In the genomic region with DNA sequence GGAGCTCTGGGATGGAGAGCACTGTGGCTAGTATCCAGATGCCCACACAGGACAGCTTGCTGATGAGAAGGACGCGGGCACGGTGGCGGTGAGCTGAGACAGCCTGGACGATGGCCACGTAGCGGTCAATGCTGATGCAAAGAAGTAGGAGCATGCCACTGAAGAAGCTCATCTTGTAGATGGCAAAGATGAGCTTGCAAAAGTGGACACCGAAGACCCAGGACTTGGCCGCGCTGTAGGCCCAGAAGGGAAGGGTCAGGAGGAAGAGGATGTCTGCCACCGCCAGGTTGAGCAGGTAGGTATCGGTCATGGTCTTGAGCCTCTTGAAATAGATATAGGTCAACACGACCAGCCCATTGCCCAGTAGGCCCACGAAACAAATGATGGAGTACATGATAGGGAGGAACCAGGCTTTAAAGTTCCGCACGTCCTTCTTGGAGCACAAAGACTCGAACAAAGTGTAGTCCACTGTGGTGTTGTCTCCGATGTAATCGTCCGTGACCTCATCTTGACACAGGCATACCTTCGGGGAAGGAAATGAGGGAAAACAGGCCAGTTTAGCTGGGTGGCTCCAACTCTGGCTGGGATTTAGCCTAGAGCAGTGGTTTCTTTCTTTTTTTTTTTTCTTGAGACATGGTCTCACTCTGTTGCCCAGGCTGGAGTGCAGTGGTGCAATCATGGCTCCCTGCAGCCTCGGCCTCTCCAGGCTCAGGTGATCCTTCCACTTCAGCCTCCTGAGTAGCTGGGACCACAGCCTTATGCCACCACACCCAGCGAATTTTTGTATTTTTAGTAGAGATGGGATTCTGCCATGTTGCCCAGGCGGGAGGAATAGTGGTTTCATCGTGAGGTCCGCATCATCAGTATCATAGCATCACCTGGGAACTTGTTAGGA, we compare ENCODE assay signal across 13 cellular contexts. TPM values are rescaled to one million over a fixed set of nuclear protein-coding genes. Genes with fewer than 3 reads are reported as not detected.
A peak's percentile ranks its signal among the peaks of the same experiment; 100 is the strongest.
DNase-seq lines count a peak whose midpoint lies in the region; ATAC-seq and TF ChIP-seq lines count a peak whose summit lies in the region.
"Had no signal": no experiment of that assay in that cellular context is flagged by ENCODE, and none has a peak within 500 bp of the region (broad histone marks: within the 10 kb centered on the region; RNA-seq: fewer than 3 reads in every experiment).

No MANE protein-coding gene starts in this region.

- H3K4me3 ChIP-seq in OCI-LY3 (ENCODE audit: low read length) (no peak overlapping the region), esophagus squamous epithelium (no peak overlapping the region)
- H3K4me3 ChIP-seq: body of pancreas had no signal

- H3K79me2 ChIP-seq in OCI-LY3 (ENCODE audit: low read length) = peaks cover 58% of the 10 kb centered on the region

- no peak for ATAC-seq in stimulated activated memory B cell treated with anti-CD40 and anti-IgM and Interleukin-4, amounts not matched to agents 10 μg/mL and 1 μg/mL and 100 μg/mL, for 72 hours
- ATAC-seq in GM18868 (IDR thresholded peaks at IDR 0.05; ENCODE audit: unreplicated experiment) = no peak
- no peak for ATAC-seq in GM19452 (IDR thresholded peaks at IDR 0.05; ENCODE audit: unreplicated experiment)
- ATAC-seq: body of pancreas, esophagus mucosa had no signal

- H3K4me3 Mint-ChIP-seq in stimulated activated memory B cell treated with anti-CD40 and anti-IgM and Interleukin-4, amounts not matched to agents 10 μg/mL and 1 μg/mL and 100 μg/mL, for 72 hours = peak overlapping the region; percentile 71

- no peak overlapping the region for H3K4me2 ChIP-seq in OCI-LY3 (ENCODE audit: low read length)

- H3K9me3 ChIP-seq in OCI-LY3 (ENCODE audit: insufficient read depth, low read length) (no peaks in the 10 kb centered on the region), esophagus squamous epithelium (no peaks in the 10 kb centered on the region)
- H3K9me3 ChIP-seq: body of pancreas had no signal

- TF ChIP-seq CTCF in OCI-LY3 (IDR thresholded peaks at IDR 0.05; ENCODE audit: low read depth, low read length) (no peak), esophagus squamous epithelium (IDR thresholded peaks at IDR 0.05) (no peak)

- H3K36me3 ChIP-seq in OCI-LY3 (replicated peaks; ENCODE audit: low read depth, low read length) (peaks cover 73% of the 10 kb centered on the region), esophagus squamous epithelium (no peaks in the 10 kb centered on the region)

- intact Hi-C loops in esophagus squamous epithelium (cut with DNase I) = loop anchor here (5.0 to 10.0 kb wide), 2 partner anchors 113 to 251 kb away; a partner anchor contains a TSS

- no peak overlapping the region for H3K9ac ChIP-seq in OCI-LY3 (ENCODE audit: low read length)

- H3K27me3 Mint-ChIP-seq in stimulated activated memory B cell treated with anti-CD40 and anti-IgM and Interleukin-4, amounts not matched to agents 10 μg/mL and 1 μg/mL and 100 μg/mL, for 72 hours = no peaks in the 10 kb centered on the region

- H3K4me1 ChIP-seq in OCI-LY3 (ENCODE audit: low read length) (peaks cover 88% of the 10 kb centered on the region), esophagus squamous epithelium (peaks cover 54 to 100% (median 76%) of the 10 kb centered on the region in 3 donors)

- H3K27ac ChIP-seq in OCI-LY3 (ENCODE audit: low read length) (peak overlapping the region; percentile 99; the same call in 1 of the 2 replicates), esophagus squamous epithelium (peak overlapping the region in 3 of 4 donors; percentile 84 to 93 (median 89))

- peaks cover 85% of the 10 kb centered on the region for H3K4me1 Mint-ChIP-seq in stimulated activated memory B cell treated with anti-CD40 and anti-IgM and Interleukin-4, amounts not matched to agents 10 μg/mL and 1 μg/mL and 100 μg/mL, for 72 hours

- no peak for TF ChIP-seq POLR2A in esophagus squamous epithelium (IDR thresholded peaks at IDR 0.05)

- WGBS in esophagus squamous epithelium, 2 donors = 88 to 89% methylated on average over 20 to 21 of the region's 26 CpGs

- H4K20me1 ChIP-seq in OCI-LY3 (ENCODE audit: insufficient read depth, low read length) = peaks cover 85% of the 10 kb centered on the region

- H2AFZ ChIP-seq in OCI-LY3 (ENCODE audit: low read depth, low read length) = no peak overlapping the region

- peak overlapping the region; percentile 89 for H3K27ac Mint-ChIP-seq in stimulated activated memory B cell treated with anti-CD40 and anti-IgM and Interleukin-4, amounts not matched to agents 10 μg/mL and 1 μg/mL and 100 μg/mL, for 72 hours

- no peaks in the 10 kb centered on the region for H3K27me3 ChIP-seq in OCI-LY3 (ENCODE audit: low read depth, low read length)
- no peaks in the 10 kb centered on the region for H3K27me3 ChIP-seq in esophagus squamous epithelium
- H3K27me3 ChIP-seq: body of pancreas had no signal

- peak; percentile 61 for DNase-seq in ELF-1 (ENCODE audit: low read depth, low spot score)
- no peak for DNase-seq in esophagus squamous epithelium (lab: John Stamatoyannopoulos, UW)
- no peak for DNase-seq in NCI-H1417 (lab: John Stamatoyannopoulos, UW)
- DNase-seq: DMS79, KG1, NCI-H2107 had no signal

- H3K9me3 Mint-ChIP-seq in stimulated activated memory B cell treated with anti-CD40 and anti-IgM and Interleukin-4, amounts not matched to agents 10 μg/mL and 1 μg/mL and 100 μg/mL, for 72 hours = peaks cover 2% of the 10 kb centered on the region

- H3K36me3 Mint-ChIP-seq in stimulated activated memory B cell treated with anti-CD40 and anti-IgM and Interleukin-4, amounts not matched to agents 10 μg/mL and 1 μg/mL and 100 μg/mL, for 72 hours = peaks cover 74% of the 10 kb centered on the region

RNA-seq across cellular contexts. Expression of a gene that starts 9.7 kb away (rescaled TPM):
- total RNA-seq in esophagus squamous epithelium = under 1 TPM in 3 of 4 donors, not detected in 1; 0.12 to 0.95 (median 0.53) TPM
- total RNA-seq: RPMI7951 had no signal

RNA-seq across cellular contexts. Expression of a gene that starts 54.1 kb away (rescaled TPM):
- 100 to 1,000 TPM in 1 of 4 donors, 10 to 100 TPM in 3; 34.6 to 104 (median 71.1) TPM for total RNA-seq in esophagus squamous epithelium
- total RNA-seq: body of pancreas, RPMI7951 had no signal
